ENCODE assay signal across 8 cellular contexts in the genomic region with DNA sequence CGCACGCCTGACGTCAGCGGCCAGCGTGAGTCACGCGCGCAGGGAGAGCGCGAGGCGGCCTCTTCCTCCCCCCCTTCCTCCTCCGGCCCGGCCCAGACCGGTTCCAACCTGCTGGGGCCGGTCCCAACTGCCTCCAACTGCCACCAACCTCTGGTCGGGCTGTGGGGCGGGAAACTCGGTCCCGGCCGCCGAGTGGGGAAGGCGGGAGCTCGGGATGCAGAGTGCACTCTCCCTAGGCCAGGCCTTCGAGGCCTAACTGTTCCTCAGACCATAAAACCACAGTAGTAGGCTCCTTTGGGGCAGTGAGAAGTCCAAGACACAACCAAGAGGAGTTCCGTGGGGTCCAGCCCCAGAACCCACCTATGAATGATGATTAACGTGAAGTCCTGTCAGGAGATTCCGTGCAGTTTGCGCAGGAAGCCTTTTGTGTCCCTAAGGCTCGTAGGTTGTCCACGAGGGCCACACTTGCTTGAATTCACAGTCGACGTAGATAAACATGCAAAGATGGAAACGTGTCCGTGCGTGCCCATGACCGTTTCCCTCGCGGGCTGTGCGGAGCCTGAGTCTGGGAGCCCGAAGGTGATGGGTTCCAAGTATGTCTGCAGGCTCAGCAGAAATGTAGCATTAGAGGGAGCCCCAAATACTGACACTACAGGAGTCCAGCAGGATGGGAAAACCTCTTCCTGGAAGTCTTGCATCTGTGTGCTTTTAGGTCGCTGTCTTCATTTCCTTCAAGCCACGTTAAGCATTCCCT. TPM values are rescaled to one million over a fixed set of nuclear protein-coding genes. Genes with fewer than 3 reads are reported as not detected.
A peak's percentile ranks its signal among the peaks of the same experiment; 100 is the strongest.
DNase-seq lines count a peak whose midpoint lies in the region; ATAC-seq and TF ChIP-seq lines count a peak whose summit lies in the region.

No MANE protein-coding gene starts in this region.

- peak overlapping the region; percentile 84 for H3K4me3 Mint-ChIP-seq in activated naive CD8-positive, alpha-beta T cell
- peak overlapping the region; percentile 94 for H3K4me3 Mint-ChIP-seq in type B pancreatic cell

- TF ChIP-seq CTCF in DND-41 (IDR thresholded peaks at IDR 0.05; ENCODE audit: borderline replicate concordance, extremely low read depth, low read length, poor library complexity, severe bottlenecking) = no peak
- no peak for TF ChIP-seq CTCF in RWPE1 (conservative IDR thresholded peaks at IDR 0.05; ENCODE audit: low read depth)
- no peak for TF ChIP-seq CTCF in cardiac muscle cell (IDR thresholded peaks at IDR 0.05; ENCODE audit: low read depth, low read length)
- no peak for TF ChIP-seq CTCF in parathyroid adenoma (IDR thresholded peaks at IDR 0.05)
- TF ChIP-seq CTCF in type B pancreatic cell (conservative IDR thresholded peaks at IDR 0.05) = no peak

- peaks cover 48% of the 10 kb centered on the region for H3K4me1 ChIP-seq in DND-41 (ENCODE audit: insufficient read depth, low read length)
- H3K4me1 ChIP-seq in cardiac muscle cell (ENCODE audit: low read depth) = peaks cover 28% of the 10 kb centered on the region
- peaks cover 24% of the 10 kb centered on the region for H3K4me1 ChIP-seq in parathyroid adenoma

- H3K4me3 ChIP-seq in DND-41 (ENCODE audit: low read depth in 1 of 2, low read length in 2 of 2) (peak overlapping the region; percentile 33 to 63), cardiac muscle cell (peak overlapping the region; percentile 59), parathyroid adenoma (ENCODE audit: low read depth, low read length) (peak overlapping the region; percentile 82)

- peaks cover 10% of the 10 kb centered on the region for H3K36me3 ChIP-seq in DND-41 (ENCODE audit: insufficient read depth, low read length)
- peaks cover 2% of the 10 kb centered on the region for H3K36me3 ChIP-seq in KOPT-K1 (ENCODE audit: insufficient read depth, low read length)
- H3K36me3 ChIP-seq in cardiac muscle cell = no peaks in the 10 kb centered on the region
- no peaks in the 10 kb centered on the region for H3K36me3 ChIP-seq in parathyroid adenoma (ENCODE audit: control insufficient read depth, insufficient read depth, low read length)

- peaks cover 6% of the 10 kb centered on the region for H3K36me3 Mint-ChIP-seq in activated naive CD8-positive, alpha-beta T cell
- H3K36me3 Mint-ChIP-seq in type B pancreatic cell = peaks cover 9% of the 10 kb centered on the region

- H3K27me3 ChIP-seq in DND-41 (ENCODE audit: insufficient read depth, low read length, poor library complexity) (no peaks in the 10 kb centered on the region), cardiac muscle cell (no peaks in the 10 kb centered on the region), parathyroid adenoma (ENCODE audit: control insufficient read depth, insufficient read depth, low read length) (no peaks in the 10 kb centered on the region)

- H4K20me1 ChIP-seq in DND-41 (ENCODE audit: insufficient read depth, low read length) = 0 out of 2 replicates have a peak, but pooled peaks cover under 1% of the 10 kb centered on the region

- ATAC-seq in DND-41 (ENCODE audit: insufficient read depth, low read depth) = peak; percentile 74
- ATAC-seq in GM21619 (IDR thresholded peaks at IDR 0.05; ENCODE audit: unreplicated experiment) = peak; percentile 56

- DNase-seq in DND-41 (peak; percentile 93), RWPE1 (ENCODE audit: low spot score) (peak; percentile 85), cardiac muscle cell (ENCODE audit: low read depth in 1 of 2, low spot score in 1 of 2) (peak; percentile 74 to 97), type B pancreatic cell (ENCODE audit: extremely low spot score, unreplicated experiment) (peak; percentile 96)

- H3K9ac ChIP-seq in DND-41 (ENCODE audit: low read depth, low read length) (peak overlapping the region; percentile 87), parathyroid adenoma (peak overlapping the region; percentile 64)

- H3K9me3 ChIP-seq in DND-41 (ENCODE audit: insufficient read depth, low read length, severe bottlenecking) = no peaks in the 10 kb centered on the region
- H3K9me3 ChIP-seq in KOPT-K1 (ENCODE audit: insufficient read depth, low read length, poor library complexity, severe bottlenecking) = no peaks in the 10 kb centered on the region
- H3K9me3 ChIP-seq in cardiac muscle cell (ENCODE audit: low read depth) = no peaks in the 10 kb centered on the region
- H3K9me3 ChIP-seq in parathyroid adenoma (ENCODE audit: control insufficient read depth, low read length) = no peaks in the 10 kb centered on the region

- peaks cover 45% of the 10 kb centered on the region for H3K4me1 Mint-ChIP-seq in activated naive CD8-positive, alpha-beta T cell (ENCODE audit: low read depth)
- H3K4me1 Mint-ChIP-seq in type B pancreatic cell (ENCODE audit: unreplicated experiment) = peaks cover 31% of the 10 kb centered on the region

- H3K4me2 ChIP-seq in DND-41 (ENCODE audit: insufficient read depth, low read length) (peak overlapping the region; percentile 71), parathyroid adenoma (ENCODE audit: low read length) (peak overlapping the region; percentile 87)

- H3K79me2 ChIP-seq in DND-41 (ENCODE audit: insufficient read depth, low read length) (peaks cover 58% of the 10 kb centered on the region), parathyroid adenoma (peaks cover 27% of the 10 kb centered on the region)

- no peaks in the 10 kb centered on the region for H3K27me3 Mint-ChIP-seq in activated naive CD8-positive, alpha-beta T cell
- no peaks in the 10 kb centered on the region for H3K27me3 Mint-ChIP-seq in type B pancreatic cell

- H3K27ac ChIP-seq in DND-41 (ENCODE audit: low read length) = peak overlapping the region; percentile 98
- peak overlapping the region; percentile 98 for H3K27ac ChIP-seq in KOPT-K1 (ENCODE audit: low read depth, low read length, poor library complexity, severe bottlenecking)
- H3K27ac ChIP-seq in RWPE1 = peak overlapping the region; percentile 99
- H3K27ac ChIP-seq in cardiac muscle cell = peak overlapping the region; percentile 98
- H3K27ac ChIP-seq in parathyroid adenoma = peak overlapping the region; percentile 98

- H3K9me3 Mint-ChIP-seq in activated naive CD8-positive, alpha-beta T cell (ENCODE audit: low read depth) = no peaks in the 10 kb centered on the region
- no peaks in the 10 kb centered on the region for H3K9me3 Mint-ChIP-seq in type B pancreatic cell

- H3K27ac Mint-ChIP-seq in activated naive CD8-positive, alpha-beta T cell = peak overlapping the region; percentile 98
- peak overlapping the region; percentile 96 for H3K27ac Mint-ChIP-seq in type B pancreatic cell

- CTCF ChIA-PET in RWPE1 (lab: Yijun Ruan, JAX) = interaction anchor here (0.5 to 1.3 kb wide), 4 partner anchors 24 to 878 kb away, joined by 3 to 4 read pairs (median 3); no protein-coding TSS in a partner anchor

- peak overlapping the region; percentile 27 for H2AFZ ChIP-seq in DND-41 (ENCODE audit: low read depth, low read length)
- H2AFZ ChIP-seq in parathyroid adenoma = peak overlapping the region; percentile 83

- POLR2A ChIA-PET in RWPE1 (lab: Yijun Ruan, JAX; ENCODE audit: low non-redundant PET) = interaction anchor here (1.3 kb wide), 1 partner anchor 24 kb away, joined by 5 read pairs; no protein-coding TSS in a partner anchor

RNA-seq across cellular contexts. Expression of gene UNK, which starts 0.6 kb away (rescaled TPM):
- 34.2 and 37.8 TPM in 2 replicates for total RNA-seq in cardiac muscle cell
- 20.5 and 35.9 TPM in 2 replicates for polyA plus RNA-seq in cardiac muscle cell
- total RNA-seq in type B pancreatic cell (ENCODE audit: low replicate concordance) = 41.9 and 49.7 TPM in 2 replicates

RNA-seq across cellular contexts. Expression of gene GALK1, which starts 20.2 kb away (rescaled TPM):
- total RNA-seq in cardiac muscle cell (35.1 and 54.0 TPM in 2 replicates), type B pancreatic cell (ENCODE audit: low replicate concordance) (33.0 and 59.8 TPM in 2 replicates)
- 42.4 and 74.4 TPM in 2 replicates for polyA plus RNA-seq in cardiac muscle cell

RNA-seq across cellular contexts. Expression of gene UNC13D, which starts 59.0 kb away (rescaled TPM):
- 4.6 and 14.8 TPM in 2 replicates for total RNA-seq in cardiac muscle cell
- 10.8 and 24.6 TPM in 2 replicates for polyA plus RNA-seq in cardiac muscle cell
- total RNA-seq in type B pancreatic cell (ENCODE audit: low replicate concordance) = 7.1 and 7.4 TPM in 2 replicates

Comparison
In these comparisons a context has a peak if more than half of its experiments do, and no peak if none do; other contexts are left out.
1. Peak in every context shown above with its lines: DNase-seq, ATAC-seq, H3K4me3 ChIP-seq and H3K27ac ChIP-seq.